27 cellular contexts compared by ENCODE assay signal in the genomic region with DNA sequence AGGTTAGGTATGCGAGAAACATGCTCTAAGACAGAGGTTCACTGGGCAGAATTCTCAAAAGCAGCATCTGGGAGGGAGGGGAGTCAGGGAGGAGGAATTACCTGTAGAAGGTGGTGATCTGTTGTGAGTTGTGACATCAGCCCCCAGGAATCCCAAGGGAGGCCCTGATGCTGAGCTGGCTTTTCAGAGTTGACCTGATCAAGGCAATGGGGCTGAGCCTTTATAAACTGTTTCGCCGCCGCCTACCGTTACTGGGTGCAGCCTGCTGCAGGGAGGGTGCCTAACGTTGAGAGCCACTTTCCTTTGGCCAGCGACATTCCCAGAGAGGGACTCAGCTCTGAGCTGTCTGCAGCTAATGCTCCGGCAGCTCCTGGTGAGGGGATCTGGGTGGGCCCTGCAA.
A peak's percentile ranks its signal among the peaks of the same experiment; 100 is the strongest.
DNase-seq lines count a peak whose midpoint lies in the region; ATAC-seq and TF ChIP-seq lines count a peak whose summit lies in the region.
"Had no signal": no experiment of that assay in that cellular context is flagged by ENCODE, and none has a peak within 500 bp of the region (broad histone marks: within the 10 kb centered on the region; RNA-seq: fewer than 3 reads in every experiment).

No MANE protein-coding gene starts in this region.

- H4K91ac ChIP-seq in H9 (ENCODE audit: insufficient read length, low read depth, low read length), result no peak overlapping the region
- H4K91ac ChIP-seq in mesenchymal stem cell (ENCODE audit: low read length), result no peak overlapping the region

- no peak for TF ChIP-seq EP300 in SK-N-SH (IDR thresholded peaks at IDR 0.05; ENCODE audit: borderline replicate concordance in 1 of 2, low read depth in 1 of 2, low read length in 1 of 2)

- no peak for ATAC-seq in HG03159 (IDR thresholded peaks at IDR 0.05; ENCODE audit: unreplicated experiment)
- ATAC-seq: A549, Panc1 had no signal

- H3K4me1 ChIP-seq in H9 (ENCODE audit: insufficient read depth, low read length), result no peaks in the 10 kb centered on the region
- H3K4me1 ChIP-seq in osteoblast (ENCODE audit: insufficient read depth, low read length), result no peaks in the 10 kb centered on the region
- no peaks in the 10 kb centered on the region for H3K4me1 ChIP-seq in SK-N-SH (ENCODE audit: control insufficient read depth in 1 of 2, insufficient read depth in 2 of 2, low read depth in 1 of 2, low read length in 1 of 2)
- H3K4me1 ChIP-seq in mesenchymal stem cell (ENCODE audit: control insufficient read depth, insufficient read depth, low read depth, low read length), result no peaks in the 10 kb centered on the region
- H3K4me1 ChIP-seq: A549 had no signal

- H3K23ac ChIP-seq in H9 (ENCODE audit: insufficient read length, low read depth, low read length) (no peak overlapping the region), mesenchymal stem cell (ENCODE audit: low read length in 2 of 2) (no peak overlapping the region)

- no peak for TF ChIP-seq RAD21 in SK-N-SH (IDR thresholded peaks at IDR 0.05; ENCODE audit: low read length)

- in situ Hi-C loops in brain microvascular endothelial cell (cut with HindIII; ENCODE audit: low pct_ligation_motif_present, low sequenced_read_pairs), result no loop called here

- no peak overlapping the region; a peak in 1 of 7 replicates for H3K27ac Mint-ChIP-seq in H9
- H3K27ac Mint-ChIP-seq in activated naive CD4-positive, alpha-beta T cell treated with anti-CD3 and anti-CD28 coated beads for 36 hours, result no peak overlapping the region
- H3K27ac Mint-ChIP-seq: CD4-positive, alpha-beta memory T cell; HFFc6 had no signal

- intact Hi-C loops in activated naive CD4-positive, alpha-beta T cell treated with anti-CD3 and anti-CD28 coated beads for 36 hours (cut with micrococcal nuclease), result no loop called here

- H4K8ac ChIP-seq in H9 (replicated peaks; ENCODE audit: insufficient read length, low read depth, low read length) (no peak overlapping the region), mesenchymal stem cell (ENCODE audit: low read length) (no peak overlapping the region)

- H3K9me3 ChIP-seq in H9 (ENCODE audit: control insufficient read depth, low read depth, low read length), result no peaks in the 10 kb centered on the region
- no peaks in the 10 kb centered on the region for H3K9me3 ChIP-seq in osteoblast (ENCODE audit: low read depth, low read length)
- H3K9me3 ChIP-seq in SK-N-SH, result peaks cover 3% of the 10 kb centered on the region; the same call in 1 of the 2 replicates
- H3K9me3 ChIP-seq in mesenchymal stem cell (ENCODE audit: control insufficient read depth, low read length), result no peaks in the 10 kb centered on the region
- H3K9me3 ChIP-seq: A549; BLaER1 treated with 17β-estradiol and CSF1 and Interleukin-3, amounts not matched to agents 10 nM and 100 nM had no signal

- H2BK12ac ChIP-seq in H9 (ENCODE audit: insufficient read length, low read depth, low read length), result no peak overlapping the region
- H2BK12ac ChIP-seq in mesenchymal stem cell (ENCODE audit: low read length in 2 of 2), result no peak overlapping the region

- H2BK120ac ChIP-seq in H9 (ENCODE audit: low read depth, low read length, poor library complexity, severe bottlenecking) (no peak overlapping the region), mesenchymal stem cell (ENCODE audit: low read depth, low read length) (no peak overlapping the region)

- H2BK5ac ChIP-seq in H9 (ENCODE audit: insufficient read length, low read length), result no peak overlapping the region
- H2BK5ac ChIP-seq in mesenchymal stem cell (ENCODE audit: low read depth, low read length, poor library complexity, severe bottlenecking), result no peak overlapping the region

- H2AK5ac ChIP-seq in H9 (ENCODE audit: insufficient read length, low read length), result no peak overlapping the region
- no peak overlapping the region for H2AK5ac ChIP-seq in mesenchymal stem cell (ENCODE audit: low read length, severe bottlenecking)

- no peak overlapping the region for H3K18ac ChIP-seq in H9 (ENCODE audit: insufficient read length, low read depth, low read length)
- H3K18ac ChIP-seq in mesenchymal stem cell (ENCODE audit: low read depth in 1 of 2, low read length in 2 of 2), result no peak overlapping the region

- no peak overlapping the region for H3K9ac ChIP-seq in H9 (ENCODE audit: extremely low read depth, insufficient read length, low read length)
- H3K9ac ChIP-seq in SK-N-SH, result no peak overlapping the region
- H3K9ac ChIP-seq in mesenchymal stem cell (ENCODE audit: low read length), result no peak overlapping the region
- H3K9ac ChIP-seq: BLaER1 treated with 17β-estradiol and CSF1 and Interleukin-3, amounts not matched to agents 10 nM and 100 nM had no signal

- POLR2A ChIA-PET in SK-N-SH (lab: Yijun Ruan, JAX), result no interaction called here

- H3K4ac ChIP-seq in H9 (ENCODE audit: low read depth, low read length) (no peak overlapping the region), mesenchymal stem cell (ENCODE audit: low read depth in 1 of 2, low read length in 2 of 2) (no peak overlapping the region)

- H3K23me2 ChIP-seq in H9 (ENCODE audit: insufficient read length, low read depth, low read length, poor library complexity, severe bottlenecking), result no peaks in the 10 kb centered on the region

- DNase-seq in H9 (peak; percentile 77), brain microvascular endothelial cell (no peak), iPS DF 19.7 (ENCODE audit: low read depth, low spot score) (peak; percentile 42), osteoblast (ENCODE audit: insufficient read length, low spot score, missing footprints) (peak; percentile 54), SK-N-SH (no peak), mesenchymal stem cell (no peak)
- no peak for DNase-seq in activated naive CD4-positive, alpha-beta T cell treated with anti-CD3 and anti-CD28 coated beads for 36 hours
- DNase-seq: AML-193; CD4-positive, alpha-beta memory T cell; COR-L47; DMS53; GF-D8; HFFc6; NCI-H1092; NCI-H1417 treated with DMSO at 0.1 percent for 48 hours; NCI-H1694 treated with DMSO at 0.1 percent for 48 hours; NCI-H2081; NCI-H2227 treated with DMSO at 0.1 percent for 48 hours; NCI-H69; SHP77; SW 1271 had no signal

- H3K27ac ChIP-seq in H9 (ENCODE audit: insufficient read length, low read depth, low read length), result no peak overlapping the region
- peak overlapping the region; percentile 78 for H3K27ac ChIP-seq in brain microvascular endothelial cell
- H3K27ac ChIP-seq in osteoblast (ENCODE audit: low read depth, low read length), result no peak overlapping the region
- H3K27ac ChIP-seq in SK-N-SH (ENCODE audit: low read depth in 2 of 2, low read length in 1 of 2), result no peak overlapping the region
- no peak overlapping the region for H3K27ac ChIP-seq in mesenchymal stem cell (ENCODE audit: low read length, poor library complexity, severe bottlenecking)
- H3K27ac ChIP-seq: A549; BLaER1 treated with 17β-estradiol and CSF1 and Interleukin-3, amounts not matched to agents 10 nM and 100 nM; HL-60; RWPE1 had no signal

- H3K56ac ChIP-seq in H9 (ENCODE audit: insufficient read length, low read depth, low read length), result no peak overlapping the region

- no peak overlapping the region for H4K5ac ChIP-seq in H9 (ENCODE audit: insufficient read length, low read depth, low read length)

- H3T11ph ChIP-seq in H9 (ENCODE audit: low read length), result no peak overlapping the region

- no peak for TF ChIP-seq CTCF in H9 (conservative IDR thresholded peaks at IDR 0.05)
- TF ChIP-seq CTCF in brain microvascular endothelial cell (IDR thresholded peaks at IDR 0.05; ENCODE audit: low read depth, low read length, missing control alignments), result no peak
- TF ChIP-seq CTCF in osteoblast (IDR thresholded peaks at IDR 0.05; ENCODE audit: extremely low read depth, low read depth, low read length), result no peak
- TF ChIP-seq CTCF in SK-N-SH (IDR thresholded peaks at IDR 0.05), result no peak

- H3K14ac ChIP-seq in H9 (ENCODE audit: insufficient read depth, low read length) (no peak overlapping the region), mesenchymal stem cell (ENCODE audit: low read length in 2 of 2) (no peak overlapping the region)

- peaks cover 13 to 16% of the 10 kb centered on the region in 2 experiments for H3K4me1 Mint-ChIP-seq in H9
- H3K4me1 Mint-ChIP-seq in activated naive CD4-positive, alpha-beta T cell treated with anti-CD3 and anti-CD28 coated beads for 36 hours (ENCODE audit: low read depth), result no peaks in the 10 kb centered on the region
- H3K4me1 Mint-ChIP-seq: CD4-positive, alpha-beta memory T cell had no signal

- H2AFZ ChIP-seq in H9 (ENCODE audit: low read length) (no peak overlapping the region), osteoblast (ENCODE audit: low read length) (no peak overlapping the region), SK-N-SH (ENCODE audit: low read depth) (no peak overlapping the region), mesenchymal stem cell (ENCODE audit: low read depth, low read length) (no peak overlapping the region)

- H3K79me1 ChIP-seq in H9 (ENCODE audit: insufficient read depth, low read depth, low read length, poor library complexity, severe bottlenecking) (no peaks in the 10 kb centered on the region), mesenchymal stem cell (replicated peaks; ENCODE audit: low read length, poor library complexity, severe bottlenecking) (no peaks in the 10 kb centered on the region)

- H3F3A ChIP-seq in SK-N-SH (replicated peaks; ENCODE audit: insufficient read depth), result no peaks in the 10 kb centered on the region

- no peaks in the 10 kb centered on the region for H3K27me3 ChIP-seq in H9 (ENCODE audit: insufficient read depth, low read length)
- no peaks in the 10 kb centered on the region for H3K27me3 ChIP-seq in brain microvascular endothelial cell (replicated peaks)
- H3K27me3 ChIP-seq in osteoblast (ENCODE audit: insufficient read depth, low read length), result no peaks in the 10 kb centered on the region
- H3K27me3 ChIP-seq in SK-N-SH (ENCODE audit: insufficient read depth), result no peaks in the 10 kb centered on the region
- H3K27me3 ChIP-seq in mesenchymal stem cell (ENCODE audit: control insufficient read depth in 1 of 2, insufficient read depth in 1 of 2, low read length in 2 of 2), result peaks cover 0 to 8% of the 10 kb centered on the region in 2 experiments
- H3K27me3 ChIP-seq: BLaER1 treated with 17β-estradiol and CSF1 and Interleukin-3, amounts not matched to agents 10 nM and 100 nM had no signal

- H3K4me2 ChIP-seq in H9 (ENCODE audit: insufficient read depth, insufficient read length, low read length), result no peak overlapping the region
- no peak overlapping the region for H3K4me2 ChIP-seq in osteoblast (ENCODE audit: insufficient read depth, low read length)
- no peak overlapping the region for H3K4me2 ChIP-seq in SK-N-SH
- H3K4me2 ChIP-seq in mesenchymal stem cell (ENCODE audit: low read length, poor library complexity, severe bottlenecking), result no peak overlapping the region
- H3K4me2 ChIP-seq: A549; BLaER1 treated with 17β-estradiol and CSF1 and Interleukin-3, amounts not matched to agents 10 nM and 100 nM had no signal

- no peaks in the 10 kb centered on the region for H3K9me3 Mint-ChIP-seq in H9
- no peaks in the 10 kb centered on the region for H3K9me3 Mint-ChIP-seq in activated naive CD4-positive, alpha-beta T cell treated with anti-CD3 and anti-CD28 coated beads for 36 hours

- no peak overlapping the region for H3K4me3 ChIP-seq in brain microvascular endothelial cell (ENCODE audit: low read depth, low read length)
- no peak overlapping the region for H3K4me3 ChIP-seq in osteoblast (ENCODE audit: insufficient read depth, low read length)
- no peak overlapping the region for H3K4me3 ChIP-seq in SK-N-SH (ENCODE audit: low read depth in 2 of 2, low read length in 1 of 2)
- H3K4me3 ChIP-seq in mesenchymal stem cell (ENCODE audit: insufficient read depth in 1 of 2, low read depth in 1 of 2, low read length in 2 of 2), result no peak overlapping the region
- H3K4me3 ChIP-seq: A549; BLaER1 treated with 17β-estradiol and CSF1 and Interleukin-3, amounts not matched to agents 10 nM and 100 nM had no signal

- H3K27me3 Mint-ChIP-seq in H9 (ENCODE audit: low read depth), result no peaks in the 10 kb centered on the region; the same call in 1 of the 2 replicates
- H3K27me3 Mint-ChIP-seq in activated naive CD4-positive, alpha-beta T cell treated with anti-CD3 and anti-CD28 coated beads for 36 hours (ENCODE audit: low read depth), result no peaks in the 10 kb centered on the region

- H3K79me2 ChIP-seq in H9 (ENCODE audit: insufficient read depth, low read length), result no peaks in the 10 kb centered on the region
- no peaks in the 10 kb centered on the region for H3K79me2 ChIP-seq in osteoblast (ENCODE audit: insufficient read depth, low read length)
- no peaks in the 10 kb centered on the region for H3K79me2 ChIP-seq in SK-N-SH (ENCODE audit: insufficient read depth)

- H3K36me3 Mint-ChIP-seq in H9 (ENCODE audit: insufficient read depth in 1 of 3, low read depth in 3 of 3), result no peaks in the 10 kb centered on the region
- no peaks in the 10 kb centered on the region for H3K36me3 Mint-ChIP-seq in activated naive CD4-positive, alpha-beta T cell treated with anti-CD3 and anti-CD28 coated beads for 36 hours (ENCODE audit: low read depth)
- H3K36me3 Mint-ChIP-seq: CD4-positive, alpha-beta memory T cell had no signal

- no peaks in the 10 kb centered on the region for H3K9me2 ChIP-seq in SK-N-SH

- H2BK20ac ChIP-seq in H9 (ENCODE audit: low read depth, low read length, poor library complexity, severe bottlenecking), result no peak overlapping the region

- WGBS in H9 (ENCODE audit: extremely low coverage, insufficient read length, low lambda C conversion rate), result no CpG with 5 or more reads among the region's 8 CpGs
- 40% methylated on average over 4 of the region's 8 CpGs for whole genome bisulfite sequencing in SK-N-SH (ENCODE audit: low lambda C conversion rate)
- WGBS in mesenchymal stem cell, result 36% methylated on average over 8 of the region's 8 CpGs

- H3K36me3 ChIP-seq in brain microvascular endothelial cell (replicated peaks) (no peaks in the 10 kb centered on the region), osteoblast (ENCODE audit: insufficient read depth, low read length) (no peaks in the 10 kb centered on the region), SK-N-SH (replicated peaks in 1 of 2; ENCODE audit: control insufficient read depth in 1 of 2, insufficient read depth in 2 of 2, low read length in 1 of 2) (no peaks in the 10 kb centered on the region), mesenchymal stem cell (ENCODE audit: control insufficient read depth in 1 of 2, insufficient read depth in 2 of 2, low read depth in 1 of 2, low read length in 2 of 2) (no peaks in the 10 kb centered on the region)
- H3K36me3 ChIP-seq: BLaER1 treated with 17β-estradiol and CSF1 and Interleukin-3, amounts not matched to agents 10 nM and 100 nM had no signal

- CTCF ChIA-PET in activated naive CD4-positive, alpha-beta T cell treated with anti-CD3 and anti-CD28 coated beads for 36 hours (lab: Charles Lee), result no interaction called here
- CTCF ChIA-PET in SK-N-SH (lab: Yijun Ruan, JAX), result interaction anchor here (1.9 kb wide), 1 partner anchor 10 kb away, joined by 4 read pairs; no protein-coding TSS in a partner anchor

- no peak overlapping the region for H2BK15ac ChIP-seq in H9 (ENCODE audit: low read depth, low read length)
- no peak overlapping the region for H2BK15ac ChIP-seq in mesenchymal stem cell (ENCODE audit: low read depth, poor library complexity, severe bottlenecking)

- no peak overlapping the region for H3K4me3 Mint-ChIP-seq in H9
- H3K4me3 Mint-ChIP-seq in activated naive CD4-positive, alpha-beta T cell treated with anti-CD3 and anti-CD28 coated beads for 36 hours, result no peak overlapping the region
- H3K4me3 Mint-ChIP-seq: CD4-positive, alpha-beta memory T cell; HFFc6 had no signal

- H4K20me1 ChIP-seq in H9 (ENCODE audit: control insufficient read depth, insufficient read depth, insufficient read length) (no peaks in the 10 kb centered on the region), osteoblast (ENCODE audit: insufficient read depth, low read length) (no peaks in the 10 kb centered on the region), SK-N-SH (ENCODE audit: insufficient read depth) (no peaks in the 10 kb centered on the region)
- H4K20me1 ChIP-seq: BLaER1 treated with 17β-estradiol and CSF1 and Interleukin-3, amounts not matched to agents 10 nM and 100 nM had no signal

Comparison
In these comparisons a context has a peak if more than half of its experiments do, and no peak if none do; other contexts are left out.
1. DNase-seq: peak in H9 (single experiment), iPS DF 19.7 (single experiment) and osteoblast (single experiment); none in brain microvascular endothelial cell (single experiment), activated naive CD4-positive, alpha-beta T cell treated with anti-CD3 and anti-CD28 coated beads for 36 hours (single experiment), SK-N-SH (single experiment) and mesenchymal stem cell (single experiment).